In the genomic region with DNA sequence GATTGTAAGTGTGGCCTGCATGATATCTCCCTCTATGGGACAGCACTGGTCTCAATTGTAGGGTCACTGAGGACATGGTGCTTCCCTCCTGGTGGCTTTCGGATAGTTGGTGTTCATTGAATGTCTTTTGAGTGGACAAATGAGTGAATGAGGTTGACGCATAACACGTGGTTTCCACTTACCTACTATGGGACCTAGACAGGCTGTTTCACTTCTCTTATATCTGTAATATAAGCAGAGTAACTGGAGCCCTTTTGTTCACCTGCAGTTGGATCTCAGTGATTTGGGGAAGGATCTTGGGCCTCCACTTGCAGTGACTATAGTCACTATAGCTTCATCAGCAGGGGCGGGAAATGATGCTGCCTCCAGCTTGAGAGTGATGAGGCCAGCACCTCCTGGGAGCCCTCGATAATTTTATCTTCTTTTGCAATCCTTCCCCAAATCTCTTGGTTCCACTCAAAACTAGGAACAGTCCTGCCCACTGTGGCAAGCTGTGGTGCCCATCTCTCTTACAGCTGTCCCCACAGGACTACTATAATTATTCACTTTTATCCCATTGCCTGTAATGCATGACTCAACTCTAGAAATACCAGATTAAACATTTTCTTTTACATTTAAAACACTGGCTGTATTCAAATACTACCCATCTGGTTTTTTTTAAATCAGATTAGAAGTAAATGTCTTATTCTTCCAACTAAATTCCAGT, we compare ENCODE assay signal across 9 cellular contexts.
DNase-seq lines count a peak whose midpoint lies in the region; ATAC-seq and TF ChIP-seq lines count a peak whose summit lies in the region.
"Had no signal": no experiment of that assay in that cellular context is flagged by ENCODE, and none has a peak within 500 bp of the region (broad histone marks: within the 10 kb centered on the region; RNA-seq: fewer than 3 reads in every experiment).

No MANE protein-coding gene starts in this region.

- TF ChIP-seq CTCF in OCI-LY7 (conservative IDR thresholded peaks at IDR 0.05; ENCODE audit: low read length) (no peak), nephron progenitor cell (IDR thresholded peaks at IDR 0.05) (no peak)

- no peak for DNase-seq in activated CD4-positive, alpha-beta T cell treated with anti-CD3 and anti-CD28 coated beads, Interleukin-2, amount 10 ng/mL, durations not matched to agents 24 days and 14 days
- no peak for DNase-seq in activated CD4-positive, alpha-beta T cell treated with anti-CD3 and anti-CD28 coated beads for 4 hours
- peak; percentile 48 for DNase-seq in OCI-LY7 (ENCODE audit: low spot score)
- DNase-seq in nephron progenitor cell, result no peak
- DNase-seq in G401 (ENCODE audit: low spot score), result no peak
- no peak for DNase-seq in DMS53 (lab: John Stamatoyannopoulos, UW)
- no peak for DNase-seq in MV-4-11 (lab: John Stamatoyannopoulos, UW)

- CTCF ChIA-PET in OCI-LY7 (lab: Charles Lee; ENCODE audit: unreplicated experiment), result no interaction called here

- no peaks in the 10 kb centered on the region for H3K79me2 ChIP-seq in OCI-LY7 (ENCODE audit: insufficient read depth, low read depth, low read length)

- H3K4me1 Mint-ChIP-seq in activated CD4-positive, alpha-beta T cell treated with anti-CD3 and anti-CD28 coated beads, Interleukin-2, amount 10 ng/mL, durations not matched to agents 24 days and 14 days, result peaks cover 48% of the 10 kb centered on the region
- peaks cover 39% of the 10 kb centered on the region for H3K4me1 Mint-ChIP-seq in nephron progenitor cell

- H3K4me2 ChIP-seq in OCI-LY7 (ENCODE audit: low read length), result no peak overlapping the region
- H3K4me2 ChIP-seq: GM23338 had no signal

- intact Hi-C loops in activated CD4-positive, alpha-beta T cell treated with anti-CD3 and anti-CD28 coated beads, Interleukin-2, amount 10 ng/mL, durations not matched to agents 24 days and 14 days (cut with micrococcal nuclease), result loop anchor here (5.0 kb wide), 3 partner anchors 117 to 258 kb away; partner anchors contain the start of gene SLC41A2
- intact Hi-C loops in OCI-LY7 (cut with micrococcal nuclease; ENCODE audit: unreplicated experiment), result no loop called here

- peak overlapping the region; percentile 49 for H3K27ac Mint-ChIP-seq in activated CD4-positive, alpha-beta T cell treated with anti-CD3 and anti-CD28 coated beads, Interleukin-2, amount 10 ng/mL, durations not matched to agents 24 days and 14 days
- H3K27ac Mint-ChIP-seq in nephron progenitor cell, result peak overlapping the region; percentile 49
- H3K27ac Mint-ChIP-seq: GM23338 had no signal

- peaks cover 2% of the 10 kb centered on the region for H3K27me3 Mint-ChIP-seq in activated CD4-positive, alpha-beta T cell treated with anti-CD3 and anti-CD28 coated beads, Interleukin-2, amount 10 ng/mL, durations not matched to agents 24 days and 14 days
- H3K27me3 Mint-ChIP-seq in nephron progenitor cell (ENCODE audit: low read depth, poor library complexity), result no peaks in the 10 kb centered on the region

- H3K9me3 Mint-ChIP-seq in activated CD4-positive, alpha-beta T cell treated with anti-CD3 and anti-CD28 coated beads, Interleukin-2, amount 10 ng/mL, durations not matched to agents 24 days and 14 days, result peaks cover 9% of the 10 kb centered on the region
- H3K9me3 Mint-ChIP-seq in nephron progenitor cell, result no peaks in the 10 kb centered on the region
- H3K9me3 Mint-ChIP-seq: GM23338 had no signal

- H3K4me3 Mint-ChIP-seq in activated CD4-positive, alpha-beta T cell treated with anti-CD3 and anti-CD28 coated beads, Interleukin-2, amount 10 ng/mL, durations not matched to agents 24 days and 14 days, result no peak overlapping the region
- H3K4me3 Mint-ChIP-seq in nephron progenitor cell, result no peak overlapping the region
- H3K4me3 Mint-ChIP-seq: GM23338 had no signal

- peaks cover 19% of the 10 kb centered on the region for H3K4me1 ChIP-seq in OCI-LY7 (ENCODE audit: insufficient read depth, low read length, poor library complexity, severe bottlenecking)

- BruUV-seq in OCI-LY7 (replicated peaks; lab: Mats Ljungman, UMichigan), result no TSS peak

- H3K27ac ChIP-seq in OCI-LY7 (ENCODE audit: low read depth, low read length, poor library complexity, severe bottlenecking), result no peak overlapping the region

- no peaks in the 10 kb centered on the region for H3K9me3 ChIP-seq in OCI-LY7 (ENCODE audit: low read length)

- no peak overlapping the region for H3K4me3 ChIP-seq in OCI-LY7 (ENCODE audit: low read depth, low read length, poor library complexity, severe bottlenecking)
- H3K4me3 ChIP-seq: GM23338 had no signal

- peak; percentile 55 for ATAC-seq in GM21576 (IDR thresholded peaks at IDR 0.05; ENCODE audit: unreplicated experiment)
- ATAC-seq: GM23338 had no signal

- H3K36me3 Mint-ChIP-seq in activated CD4-positive, alpha-beta T cell treated with anti-CD3 and anti-CD28 coated beads, Interleukin-2, amount 10 ng/mL, durations not matched to agents 24 days and 14 days (ENCODE audit: low read depth), result peaks cover 35% of the 10 kb centered on the region
- H3K36me3 Mint-ChIP-seq in nephron progenitor cell (ENCODE audit: low read depth), result peaks cover 5% of the 10 kb centered on the region

- POLR2A ChIA-PET in OCI-LY7 (lab: Charles Lee), result no interaction called here

- no peaks in the 10 kb centered on the region for H3K36me3 ChIP-seq in OCI-LY7 (ENCODE audit: insufficient read depth, low read length)

- no peaks in the 10 kb centered on the region for H4K20me1 ChIP-seq in OCI-LY7 (ENCODE audit: insufficient read depth, low read length)

- no peaks in the 10 kb centered on the region for H3K9me2 ChIP-seq in OCI-LY7 (ENCODE audit: insufficient read depth, low read length)

- in situ Hi-C loops in G401 (cut with HindIII; ENCODE audit: low sequenced_read_pairs), result no loop called here

- no peak overlapping the region for H2AFZ ChIP-seq in OCI-LY7 (ENCODE audit: low read length)
- H2AFZ ChIP-seq: GM23338 had no signal
